ENCODE assay signal across 10 cellular contexts in genomic region chr2:87859424-87859823, GRCh38. TPM values are rescaled to one million over a fixed set of nuclear protein-coding genes. Genes with fewer than 3 reads are reported as not detected.
DNase-seq lines count a peak whose midpoint lies in the region; ATAC-seq and TF ChIP-seq lines count a peak whose summit lies in the region.
"Not testable (repeated sequence)": the region's sequence is repeated elsewhere in the genome, so short reads cannot be mapped to it uniquely, and the experiment has no call there.
"Had no signal": no experiment of that assay in that cellular context is flagged by ENCODE, and none has a peak within 500 bp of the region (broad histone marks: within the 10 kb centered on the region; RNA-seq: fewer than 3 reads in every experiment).

No MANE protein-coding gene starts in this region.

- peak; percentile 70 for DNase-seq in EH (ENCODE audit: low read depth)
- peak; percentile 1 for DNase-seq in HCEC 1CT
- peak; percentile 24 for DNase-seq in M059J (ENCODE audit: low read depth)
- DNase-seq in amniotic epithelial cell (ENCODE audit: low read depth) = peak; percentile 52
- DNase-seq in choroid plexus epithelial cell (ENCODE audit: low read depth) = peak; percentile 34
- peak; percentile 39 for DNase-seq in fibroblast of mammary gland (ENCODE audit: low read depth)
- DNase-seq in foreskin keratinocyte = peak; percentile 2 to 37
- DNase-seq in skeletal muscle cell (ENCODE audit: low read depth) = peak; percentile 36

- not testable (repeated sequence) for H3K4me3 ChIP-seq in choroid plexus epithelial cell (ENCODE audit: low read depth, low read length); fibroblast of mammary gland (ENCODE audit: control insufficient read depth, low read depth, low read length); skeletal muscle cell (ENCODE audit: low read depth, low read length)

- H3K27ac ChIP-seq in foreskin keratinocyte = not testable (repeated sequence)

- H3K27me3 ChIP-seq in foreskin keratinocyte = not testable (repeated sequence)

- ATAC-seq in foreskin keratinocyte = peak; percentile 27

- TF ChIP-seq CTCF in choroid plexus epithelial cell (conservative IDR thresholded peaks at IDR 0.05; ENCODE audit: low read depth, low read length); fibroblast of mammary gland (conservative IDR thresholded peaks at IDR 0.05; ENCODE audit: control insufficient read depth, insufficient read depth, low read depth, low read length); foreskin keratinocyte (conservative IDR thresholded peaks at IDR 0.05): not testable (repeated sequence)

- H3K4me1 ChIP-seq in foreskin keratinocyte = not testable (repeated sequence)

RNA-seq across cellular contexts. Expression of gene RGPD2, which starts 33.8 kb away (rescaled TPM):
- total RNA-seq in M059J (2014; rRNA removed; shearing (Covaris generic)) = 0.84 TPM in 1 of 2 replicates, not detected in the other
- total RNA-seq in foreskin keratinocyte = 2.4 and 3.6 TPM in 2 replicates
- 0.40 and 1.5 TPM in 2 replicates for polyA plus RNA-seq in foreskin keratinocyte
- total RNA-seq: NCI-H460, PC-9 had no signal

Comparison
In these comparisons a context has a peak if more than half of its experiments do, and no peak if none do; other contexts are left out.
1. DNase-seq: peak in every context shown above with its lines; median percentile 70 in EH; 52 in amniotic epithelial cell; 39 in fibroblast of mammary gland; 36 in skeletal muscle cell; 34 in choroid plexus epithelial cell; 24 in M059J; 20 in foreskin keratinocyte; 1 in HCEC 1CT.